ENCODE assay signal across 13 cellular contexts in genomic region chr2:143728498-143728897, GRCh38.
"Had no signal": no experiment of that assay in that cellular context is flagged by ENCODE, and none has a peak within 500 bp of the region (broad histone marks: within the 10 kb centered on the region; RNA-seq: fewer than 3 reads in every experiment).

No MANE protein-coding gene starts in this region.

- H3K4me3 ChIP-seq: breast epithelium, gastrocnemius medialis, left ventricle myocardium inferior, pancreas, tibial artery, uterus had no signal

- H3K4me1 ChIP-seq: breast epithelium, gastrocnemius medialis, left ventricle myocardium inferior, pancreas, uterus had no signal

- H3K9me3 ChIP-seq: breast epithelium, gastrocnemius medialis, left ventricle myocardium inferior, pancreas, tibial artery, uterus had no signal

- H3K27me3 ChIP-seq: breast epithelium, gastrocnemius medialis, pancreas, tibial artery, uterus had no signal

- ATAC-seq: gastrocnemius medialis, pancreas had no signal

- H3K36me3 ChIP-seq: breast epithelium, gastrocnemius medialis, left ventricle myocardium inferior, pancreas, tibial artery, uterus had no signal

- DNase-seq: activated CD4-positive, alpha-beta T cell treated with anti-CD3 and anti-CD28 coated beads for 1 hour; activated T-cell treated with anti-CD3 and anti-CD28 coated beads for 4 hours; aorta; gastrocnemius medialis; kidney; left ventricle myocardium inferior; mesendoderm; pancreas; stimulated activated CD4-positive, alpha-beta T cell treated with anti-CD3 and anti-CD28 coated beads, Interleukin-4, amount 100 ng/mL, for 24 hours; T-helper 9 cell; tibial artery; uterus had no signal

- H3K27ac ChIP-seq: breast epithelium, gastrocnemius medialis, left ventricle myocardium inferior, pancreas, tibial artery, uterus had no signal
